Comparison of ENCODE assay signal across 9 cellular contexts in the genomic region with DNA sequence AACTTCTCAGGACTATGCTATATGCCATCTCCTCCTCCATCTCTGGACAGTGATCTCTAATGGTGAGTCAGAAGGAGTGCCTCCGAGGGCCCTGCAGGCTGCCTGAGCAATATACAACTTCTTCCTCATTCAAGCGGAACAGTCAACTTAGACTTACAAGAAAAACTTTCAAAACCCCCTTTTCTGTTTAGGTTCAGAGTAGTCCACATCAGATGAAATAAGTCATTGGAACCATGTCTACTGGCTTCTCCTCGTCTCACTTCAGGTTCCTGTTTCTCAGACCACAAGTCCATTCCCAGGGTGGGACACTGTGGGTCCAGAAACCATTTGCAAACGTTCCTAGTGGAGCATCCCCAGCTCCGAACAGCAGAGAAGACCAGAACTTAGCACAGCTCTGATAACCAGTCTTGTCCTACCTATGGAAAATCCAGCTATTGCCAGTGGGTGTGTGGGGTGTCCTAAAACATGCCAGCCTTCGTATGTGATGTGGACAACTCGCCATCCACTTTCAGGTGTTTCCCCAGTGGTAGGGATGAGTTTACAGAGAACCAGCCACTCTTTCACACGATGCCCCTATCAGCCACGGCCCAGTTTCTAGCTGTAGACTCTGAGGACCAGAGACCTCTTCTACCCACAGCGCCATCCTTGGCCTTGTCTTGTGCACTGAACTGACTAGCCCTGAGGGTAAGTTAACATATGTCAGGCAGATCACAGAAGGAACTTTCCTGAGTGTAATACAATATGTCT. TPM values are rescaled to one million over a fixed set of nuclear protein-coding genes. Genes with fewer than 3 reads are reported as not detected.
DNase-seq lines count a peak whose midpoint lies in the region; ATAC-seq and TF ChIP-seq lines count a peak whose summit lies in the region.
"Had no signal": no experiment of that assay in that cellular context is flagged by ENCODE, and none has a peak within 500 bp of the region (broad histone marks: within the 10 kb centered on the region; RNA-seq: fewer than 3 reads in every experiment).

No MANE protein-coding gene starts in this region.

- intact Hi-C loops in CD8-positive, alpha-beta T cell (cut with DNase I, micrococcal nuclease), result no loop called here
- intact Hi-C loops in activated CD4-positive, alpha-beta memory T cell treated with anti-CD3 and anti-CD28 coated beads for 36 hours (cut with micrococcal nuclease), result no loop called here
- intact Hi-C loops in MCF 10A (cut with micrococcal nuclease), result no loop called here

- ATAC-seq in CD8-positive, alpha-beta T cell, result no peak
- ATAC-seq in GM19395 (IDR thresholded peaks at IDR 0.05; ENCODE audit: unreplicated experiment), result peak; percentile 75
- peak; percentile 63 for ATAC-seq in HG03095 (IDR thresholded peaks at IDR 0.05; ENCODE audit: unreplicated experiment)

- CTCF ChIA-PET in CD8-positive, alpha-beta T cell (lab: Charles Lee), result no interaction called here
- CTCF ChIA-PET in activated CD4-positive, alpha-beta memory T cell treated with anti-CD3 and anti-CD28 coated beads for 36 hours (lab: Charles Lee), result interaction anchor here (0.8 kb wide), 1 partner anchor 116 kb away, joined by 3 read pairs; no protein-coding TSS in a partner anchor
- CTCF ChIA-PET in MCF 10A (lab: Yijun Ruan, JAX), result interaction anchor here (0.6 kb wide), 2 partner anchors 23 to 24 kb away, joined by 3 read pairs; no protein-coding TSS in a partner anchor

- H3K27me3 ChIP-seq in CD8-positive, alpha-beta T cell (ENCODE audit: insufficient read depth, low read length), result no peaks in the 10 kb centered on the region

- no peaks in the 10 kb centered on the region for H3K9me3 ChIP-seq in CD8-positive, alpha-beta T cell (ENCODE audit: low read length)

- peaks cover 32% of the 10 kb centered on the region for H3K36me3 ChIP-seq in CD8-positive, alpha-beta T cell (ENCODE audit: insufficient read depth, low read length)

- H3K27me3 Mint-ChIP-seq in CD8-positive, alpha-beta T cell (ENCODE audit: low read depth), result no peaks in the 10 kb centered on the region
- no peaks in the 10 kb centered on the region for H3K27me3 Mint-ChIP-seq in activated CD4-positive, alpha-beta memory T cell treated with anti-CD3 and anti-CD28 coated beads for 36 hours
- H3K27me3 Mint-ChIP-seq in MCF 10A (ENCODE audit: insufficient read depth, unreplicated experiment), result peaks cover 15% of the 10 kb centered on the region

- POLR2A ChIA-PET in CD8-positive, alpha-beta T cell (lab: Charles Lee), result no interaction called here
- POLR2A ChIA-PET in activated CD4-positive, alpha-beta memory T cell treated with anti-CD3 and anti-CD28 coated beads for 36 hours (lab: Charles Lee), result no interaction called here
- POLR2A ChIA-PET in MCF 10A (lab: Yijun Ruan, JAX), result no interaction called here

- peaks cover 82% of the 10 kb centered on the region for H3K36me3 Mint-ChIP-seq in CD8-positive, alpha-beta T cell
- peaks cover 27% of the 10 kb centered on the region for H3K36me3 Mint-ChIP-seq in activated CD4-positive, alpha-beta memory T cell treated with anti-CD3 and anti-CD28 coated beads for 36 hours
- no peaks in the 10 kb centered on the region for H3K36me3 Mint-ChIP-seq in MCF 10A (ENCODE audit: insufficient read depth, unreplicated experiment)

- no peak overlapping the region for H3K4me3 Mint-ChIP-seq in CD8-positive, alpha-beta T cell
- H3K4me3 Mint-ChIP-seq in activated CD4-positive, alpha-beta memory T cell treated with anti-CD3 and anti-CD28 coated beads for 36 hours, result no peak overlapping the region
- no peak overlapping the region for H3K4me3 Mint-ChIP-seq in MCF 10A (ENCODE audit: unreplicated experiment)

- H3K9me3 Mint-ChIP-seq in CD8-positive, alpha-beta T cell, result no peaks in the 10 kb centered on the region
- no peaks in the 10 kb centered on the region for H3K9me3 Mint-ChIP-seq in activated CD4-positive, alpha-beta memory T cell treated with anti-CD3 and anti-CD28 coated beads for 36 hours
- peaks cover 6% of the 10 kb centered on the region for H3K9me3 Mint-ChIP-seq in MCF 10A (ENCODE audit: unreplicated experiment)

- TF ChIP-seq CTCF in CD8-positive, alpha-beta T cell (IDR thresholded peaks at IDR 0.05), result no peak
- no peak for TF ChIP-seq CTCF in MCF 10A (IDR thresholded peaks at IDR 0.05; ENCODE audit: unreplicated experiment)

- BruUV-seq in MCF 10A (replicated peaks; lab: Mats Ljungman, UMichigan), result no TSS peak

- peak overlapping the region; percentile 37 for H3K27ac Mint-ChIP-seq in CD8-positive, alpha-beta T cell
- H3K27ac Mint-ChIP-seq in activated CD4-positive, alpha-beta memory T cell treated with anti-CD3 and anti-CD28 coated beads for 36 hours, result peak overlapping the region; percentile 28
- no peak overlapping the region for H3K27ac Mint-ChIP-seq in MCF 10A (ENCODE audit: low read depth, unreplicated experiment)

- H3K4me1 Mint-ChIP-seq in CD8-positive, alpha-beta T cell (ENCODE audit: low read depth), result peaks cover 33% of the 10 kb centered on the region
- H3K4me1 Mint-ChIP-seq in activated CD4-positive, alpha-beta memory T cell treated with anti-CD3 and anti-CD28 coated beads for 36 hours (ENCODE audit: low read depth), result peaks cover 11% of the 10 kb centered on the region
- no peaks in the 10 kb centered on the region for H3K4me1 Mint-ChIP-seq in MCF 10A (ENCODE audit: insufficient read depth, unreplicated experiment)

- no peak for DNase-seq in CD8-positive, alpha-beta T cell
- no peak for DNase-seq in activated CD4-positive, alpha-beta memory T cell treated with anti-CD3 and anti-CD28 coated beads for 36 hours
- DNase-seq in RKO (ENCODE audit: low spot score) (no peak), MCF 10A (ENCODE audit: unreplicated experiment) (no peak)
- no peak for DNase-seq in activated CD8-positive, alpha-beta memory T cell treated with anti-CD3 and anti-CD28 coated beads, Interleukin-2, amount 50 U/mL, for 48 hours
- no peak for DNase-seq in activated CD4-positive, alpha-beta T cell treated with anti-CD3 and anti-CD28 coated beads for 1 hour
- DNase-seq: NCI-H1092 had no signal

- no peak overlapping the region for H3K4me3 ChIP-seq in CD8-positive, alpha-beta T cell (ENCODE audit: low read depth, low read length)

- no peak overlapping the region for H3K27ac ChIP-seq in CD8-positive, alpha-beta T cell (ENCODE audit: low read depth, low read length)

- H3K4me1 ChIP-seq in CD8-positive, alpha-beta T cell (ENCODE audit: insufficient read depth, low read length), result no peaks in the 10 kb centered on the region

RNA-seq across cellular contexts. Expression of a gene that starts 32.7 kb away (rescaled TPM):
- total RNA-seq in CD8-positive, alpha-beta T cell, result 10 to 100 TPM; 18.3 to 20.5 TPM
- 10 to 100 TPM; 19.5 to 20.2 TPM for total RNA-seq in activated CD4-positive, alpha-beta memory T cell treated with anti-CD3 and anti-CD28 coated beads for 36 hours
- 12.5 and 16.1 TPM in 2 replicates for total RNA-seq in MCF 10A (2022)

RNA-seq across cellular contexts. Expression of a gene that starts 54.1 kb away (rescaled TPM):
- total RNA-seq in CD8-positive, alpha-beta T cell, result 100 to 1,000 TPM; 136 to 138 TPM
- 100 to 1,000 TPM; 154 to 156 TPM for total RNA-seq in activated CD4-positive, alpha-beta memory T cell treated with anti-CD3 and anti-CD28 coated beads for 36 hours
- 3.8 and 4.7 TPM in 2 replicates for total RNA-seq in MCF 10A (2022)

Comparison
In these comparisons a context has a peak if more than half of its experiments do, and no peak if none do; other contexts are left out.
1. RNA of a gene that starts 54.1 kb away (total RNA-seq): 154 to 156 TPM in activated CD4-positive, alpha-beta memory T cell treated with anti-CD3 and anti-CD28 coated beads for 36 hours and 136 to 138 TPM in CD8-positive, alpha-beta T cell; 3.8 to 4.7 TPM in MCF 10A; every median in the first group is over 10 times any median in the second.